In the genomic region with DNA sequence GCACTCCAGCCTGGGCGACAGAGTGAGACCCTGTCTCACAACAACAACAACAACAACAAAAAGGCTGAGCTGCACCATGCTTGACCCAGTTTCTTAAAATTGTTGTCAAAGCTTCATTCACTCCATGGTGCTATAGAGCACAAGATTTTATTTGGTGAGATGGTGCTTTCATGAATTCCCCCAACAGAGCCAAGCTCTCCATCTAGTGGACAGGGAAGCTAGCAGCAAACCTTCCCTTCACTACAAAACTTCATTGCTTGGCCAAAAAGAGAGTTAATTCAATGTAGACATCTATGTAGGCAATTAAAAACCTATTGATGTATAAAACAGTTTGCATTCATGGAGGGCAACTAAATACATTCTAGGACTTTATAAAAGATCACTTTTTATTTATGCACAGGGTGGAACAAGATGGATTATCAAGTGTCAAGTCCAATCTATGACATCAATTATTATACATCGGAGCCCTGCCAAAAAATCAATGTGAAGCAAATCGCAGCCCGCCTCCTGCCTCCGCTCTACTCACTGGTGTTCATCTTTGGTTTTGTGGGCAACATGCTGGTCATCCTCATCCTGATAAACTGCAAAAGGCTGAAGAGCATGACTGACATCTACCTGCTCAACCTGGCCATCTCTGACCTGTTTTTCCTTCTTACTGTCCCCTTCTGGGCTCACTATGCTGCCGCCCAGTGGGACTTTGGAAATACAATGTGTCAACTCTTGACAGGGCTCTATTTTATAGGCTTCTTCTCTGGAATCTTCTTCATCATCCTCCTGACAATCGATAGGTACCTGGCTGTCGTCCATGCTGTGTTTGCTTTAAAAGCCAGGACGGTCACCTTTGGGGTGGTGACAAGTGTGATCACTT, we compare ENCODE assay signal across 8 cellular contexts. TPM values are rescaled to one million over a fixed set of nuclear protein-coding genes. Genes with fewer than 3 reads are reported as not detected.
DNase-seq lines count a peak whose midpoint lies in the region; ATAC-seq and TF ChIP-seq lines count a peak whose summit lies in the region.

No MANE protein-coding gene starts in this region.

- H3K4me1 Mint-ChIP-seq in CD4-positive, alpha-beta memory T cell, result peaks cover 58 to 96% (median 81%) of the 10 kb centered on the region in 4 donors

- peak overlapping the region; percentile 67 to 85 (median 80) for H3K4me3 Mint-ChIP-seq in CD4-positive, alpha-beta memory T cell

- H3K9me3 Mint-ChIP-seq in CD4-positive, alpha-beta memory T cell, result peaks cover 0 to 2% (median 0%) of the 10 kb centered on the region in 8 donors

- no peak overlapping the region for H3K27ac ChIP-seq in CD4-positive, alpha-beta memory T cell (ENCODE audit: low read depth, low read length)
- H3K27ac ChIP-seq in VCaP, result peak overlapping the region; percentile 68

- DNase-seq in CD4-positive, alpha-beta memory T cell, result peak in 4 of 5 donors; percentile 40 to 55 (median 46)
- DNase-seq in HEK293T (ENCODE audit: extremely low spot score) (peak; percentile 32), left colon (no peak)
- DNase-seq in stimulated activated CD4-positive, alpha-beta T cell treated with anti-CD3 and anti-CD28 coated beads, Interleukin-15, amount 100 ng/mL, for 24 hours, result no peak
- no peak for DNase-seq in stimulated activated CD4-positive, alpha-beta T cell treated with anti-CD3 and anti-CD28 coated beads, Interleukin-4, amount 100 ng/mL, for 1 hour
- DNase-seq in stimulated activated CD4-positive, alpha-beta T cell treated with anti-CD3 and anti-CD28 coated beads, Interleukin-4, amount 100 ng/mL, for 24 hours, result no peak

- peaks cover 92% of the 10 kb centered on the region for H3K4me1 ChIP-seq in CD4-positive, alpha-beta memory T cell (ENCODE audit: insufficient read depth, low read length)

- peak; percentile 92 for TF ChIP-seq CTCF in VCaP (conservative IDR thresholded peaks at IDR 0.05)

- H3K27me3 Mint-ChIP-seq in CD4-positive, alpha-beta memory T cell, result no peaks in the 10 kb centered on the region

- peak overlapping the region; percentile 43 to 93 (median 89) for H3K27ac Mint-ChIP-seq in CD4-positive, alpha-beta memory T cell

- CTCF ChIA-PET in CD4-positive, alpha-beta memory T cell (lab: Charles Lee; ENCODE audit: partially characterized antibody), result interaction anchor here (1.0 to 13.1 kb wide), 17 partner anchors 9 to 433 kb away, joined by 3 to 275 read pairs (median 12); a partner anchor contains a TSS
- CTCF ChIA-PET in HEK293T (lab: Yijun Ruan, JAX), result no interaction called here

- peak overlapping the region in 1 of 2 donors; percentile 45 for H3K4me3 ChIP-seq in CD4-positive, alpha-beta memory T cell (ENCODE audit: low read length in 2 of 2)

- H3K9me3 ChIP-seq in CD4-positive, alpha-beta memory T cell (ENCODE audit: control insufficient read depth in 1 of 2, low read length in 2 of 2), result no peaks in the 10 kb centered on the region

- peaks cover 0 to 14% of the 10 kb centered on the region in 2 donors for H3K36me3 Mint-ChIP-seq in CD4-positive, alpha-beta memory T cell

- POLR2A ChIA-PET in CD4-positive, alpha-beta memory T cell (lab: Charles Lee; ENCODE audit: partially characterized antibody), result interaction anchor here (0.5 to 7.4 kb wide), 12 partner anchors 11 to 441 kb away, joined by 3 to 109 read pairs (median 6); a partner anchor contains a TSS
- POLR2A ChIA-PET in HEK293T (lab: Yijun Ruan, JAX), result no interaction called here

- no peaks in the 10 kb centered on the region for H3K27me3 ChIP-seq in CD4-positive, alpha-beta memory T cell (ENCODE audit: insufficient read depth, low read length)

- intact Hi-C loops in CD4-positive, alpha-beta memory T cell (cut with micrococcal nuclease), result loop anchor here (10.0 kb wide), 1 partner anchor 608 kb away; no protein-coding TSS in a partner anchor
- intact Hi-C loops in left colon (cut with DNase I, micrococcal nuclease), result loop anchor here in 1 of 2 donors (10.0 kb wide), 2 partner anchors 288 to 438 kb away; no protein-coding TSS in a partner anchor

- peak; percentile 51 for ATAC-seq in left colon
- no peak for ATAC-seq in GM18511 (IDR thresholded peaks at IDR 0.05; ENCODE audit: unreplicated experiment)

- H3K36me3 ChIP-seq in CD4-positive, alpha-beta memory T cell (ENCODE audit: insufficient read depth, low read length), result no peaks in the 10 kb centered on the region

TF ChIP-seq in HEK293T, 16 proteins besides CTCF, POLR2A, EP300 and RAD21:
- TF ChIP-seq TARDBP (IDR thresholded peaks at IDR 0.05) (no peak), ZNF384 (IDR thresholded peaks at IDR 0.05) (no peak), LEF1 (IDR thresholded peaks at IDR 0.05; ENCODE audit: borderline replicate concordance) (no peak), FOXA1 (IDR thresholded peaks at IDR 0.05) (no peak), FOXK2 (IDR thresholded peaks at IDR 0.05) (no peak), BHLHE40 (IDR thresholded peaks at IDR 0.05; ENCODE audit: borderline replicate concordance) (no peak), SP1 (IDR thresholded peaks at IDR 0.05) (no peak), ARNT (IDR thresholded peaks at IDR 0.05) (no peak), CTBP1 (IDR thresholded peaks at IDR 0.05; ENCODE audit: borderline replicate concordance) (no peak), NFRKB (IDR thresholded peaks at IDR 0.05) (no peak), SUZ12 (IDR thresholded peaks at IDR 0.05) (no peak), FOXM1 (IDR thresholded peaks at IDR 0.05; ENCODE audit: borderline replicate concordance) (no peak), L3MBTL2 (conservative IDR thresholded peaks at IDR 0.05) (no peak), HDGF (IDR thresholded peaks at IDR 0.05; ENCODE audit: borderline replicate concordance) (no peak), ELF4 (IDR thresholded peaks at IDR 0.05) (no peak)
- TF ChIP-seq, protein P1, sequence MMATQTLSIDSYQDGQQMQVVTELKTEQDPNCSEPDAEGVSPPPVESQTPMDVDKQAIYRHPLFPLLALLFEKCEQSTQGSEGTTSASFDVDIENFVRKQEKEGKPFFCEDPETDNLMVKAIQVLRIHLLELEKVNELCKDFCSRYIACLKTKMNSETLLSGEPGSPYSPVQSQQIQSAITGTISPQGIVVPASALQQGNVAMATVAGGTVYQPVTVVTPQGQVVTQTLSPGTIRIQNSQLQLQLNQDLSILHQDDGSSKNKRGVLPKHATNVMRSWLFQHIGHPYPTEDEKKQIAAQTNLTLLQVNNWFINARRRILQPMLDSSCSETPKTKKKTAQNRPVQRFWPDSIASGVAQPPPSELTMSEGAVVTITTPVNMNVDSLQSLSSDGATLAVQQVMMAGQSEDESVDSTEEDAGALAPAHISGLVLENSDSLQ (IDR thresholded peaks at IDR 0.05), result no peak

RNA-seq across cellular contexts. Expression of a gene that starts 2.0 kb away (rescaled TPM):
- 1 to 10 TPM; 6.8 to 6.9 TPM for total RNA-seq in CD4-positive, alpha-beta memory T cell
- polyA plus RNA-seq in CD4-positive, alpha-beta memory T cell, result 1 to 10 TPM in 1 of 2 donors, under 1 TPM in 1; 0.59 to 5.5 TPM
- 1 to 10 TPM in 1 of 2 donors, under 1 TPM in 1; 0.55 to 1.8 TPM for total RNA-seq in left colon

RNA-seq across cellular contexts. Expression of a gene that starts 18.8 kb away (rescaled TPM):
- 10 to 100 TPM; 16.3 to 18.4 TPM for total RNA-seq in CD4-positive, alpha-beta memory T cell
- polyA plus RNA-seq in CD4-positive, alpha-beta memory T cell, result 10 to 100 TPM; 39.7 to 64.7 TPM
- total RNA-seq in left colon, result 1 to 10 TPM in 1 of 2 donors, under 1 TPM in 1; 0.37 to 3.7 TPM

RNA-seq across cellular contexts. Expression of a gene that starts 34.3 kb away (rescaled TPM):
- 1 to 10 TPM in 1 of 2 experiments, under 1 TPM in 1; 0.58 to 1.8 TPM for total RNA-seq in CD4-positive, alpha-beta memory T cell
- polyA plus RNA-seq in CD4-positive, alpha-beta memory T cell, result under 1 TPM; 0.39 to 0.98 TPM
- total RNA-seq in left colon, result 10 to 100 TPM; 18.3 to 19.4 TPM

Comparison
In these comparisons a context has a peak if more than half of its experiments do, and no peak if none do; other contexts are left out.
1. DNase-seq: peak in CD4-positive, alpha-beta memory T cell (4 of 5) and HEK293T (single experiment); none in left colon (0 of 2), stimulated activated CD4-positive, alpha-beta T cell treated with anti-CD3 and anti-CD28 coated beads, Interleukin-15, amount 100 ng/mL, for 24 hours (single experiment), stimulated activated CD4-positive, alpha-beta T cell treated with anti-CD3 and anti-CD28 coated beads, Interleukin-4, amount 100 ng/mL, for 1 hour (single experiment) and stimulated activated CD4-positive, alpha-beta T cell treated with anti-CD3 and anti-CD28 coated beads, Interleukin-4, amount 100 ng/mL, for 24 hours (single experiment).